In genomic region chr6:87772597-87773530, GRCh38 we compare ENCODE assay signal across 1 cellular context.
TF ChIP-seq lines count a peak whose summit lies in the region.

No MANE protein-coding gene starts in this region.

TF ChIP-seq in HepG2, 621 proteins besides CTCF, POLR2A, EP300 and RAD21 (continued from another document and continues in another):
- TF ChIP-seq SKIL (CRISPR knock-in tag; IDR thresholded peaks at IDR 0.05; ENCODE audit: borderline replicate concordance) (peak; percentile 39; the same call in 1 of the 2 replicates), HOXA7 (CRISPR knock-in tag; IDR thresholded peaks at IDR 0.05) (no peak), KAT7 (CRISPR knock-in tag; IDR thresholded peaks at IDR 0.05; ENCODE audit: borderline replicate concordance) (0 out of 2 replicates have a peak, but pooled peaks have one; percentile 35), ZNF547 (CRISPR knock-in tag; IDR thresholded peaks at IDR 0.05) (no peak), NKX3-1 (CRISPR knock-in tag; IDR thresholded peaks at IDR 0.05) (peak; percentile 28; the same call in 1 of the 2 replicates), MEF2D (CRISPR knock-in tag; IDR thresholded peaks at IDR 0.05) (0 out of 2 replicates have a peak, but pooled peaks have one; percentile 75), ZNF607 (CRISPR knock-in tag; IDR thresholded peaks at IDR 0.05; ENCODE audit: borderline replicate concordance) (no peak), ATF2 (CRISPR knock-in tag; IDR thresholded peaks at IDR 0.05) (peak; percentile 58; the same call in 1 of the 2 replicates), CHCHD3 (CRISPR knock-in tag; IDR thresholded peaks at IDR 0.05) (no peak), DMAP1 (CRISPR knock-in tag; IDR thresholded peaks at IDR 0.05) (peak; percentile 21; the same call in 1 of the 2 replicates), FOXA3 (CRISPR knock-in tag; IDR thresholded peaks at IDR 0.05) (peak; percentile 65; the same call in 1 of the 2 replicates), ZNF235 (CRISPR knock-in tag; IDR thresholded peaks at IDR 0.05; ENCODE audit: borderline replicate concordance) (no peak), CENPBD1 (CRISPR knock-in tag; IDR thresholded peaks at IDR 0.05; ENCODE audit: borderline replicate concordance, low read depth) (0 out of 2 replicates have a peak, but pooled peaks have one; percentile 27), ZFP36L2 (CRISPR knock-in tag; IDR thresholded peaks at IDR 0.05) (no peak), MYPOP (CRISPR knock-in tag; IDR thresholded peaks at IDR 0.05) (peak; percentile 47; the same call in 1 of the 2 replicates), TCF12 (IDR thresholded peaks at IDR 0.05) (no peak), TCF12 (CRISPR knock-in tag; IDR thresholded peaks at IDR 0.05) (no peak), ELF3 (CRISPR knock-in tag; IDR thresholded peaks at IDR 0.05) (peak; percentile 62; the same call in 1 of the 2 replicates), TBP (CRISPR knock-in tag; IDR thresholded peaks at IDR 0.05) (no peak), STAT6 (CRISPR knock-in tag; IDR thresholded peaks at IDR 0.05; ENCODE audit: borderline replicate concordance) (0 out of 2 replicates have a peak, but pooled peaks have one; percentile 40), TEAD3 (CRISPR knock-in tag; optimal IDR thresholded peaks at IDR 0.05; ENCODE audit: borderline replicate concordance) (peak; percentile 86), RNF219 (CRISPR knock-in tag; IDR thresholded peaks at IDR 0.05) (no peak), ZBTB3 (CRISPR knock-in tag; IDR thresholded peaks at IDR 0.05; ENCODE audit: borderline replicate concordance, low read depth) (no peak), HIC2 (CRISPR knock-in tag; IDR thresholded peaks at IDR 0.05; ENCODE audit: low read depth) (peak; percentile 73), ZNF704 (CRISPR knock-in tag; IDR thresholded peaks at IDR 0.05; ENCODE audit: borderline replicate concordance) (no peak), PITX1 (CRISPR knock-in tag; IDR thresholded peaks at IDR 0.05) (peak; percentile 93), MEIS1 (CRISPR knock-in tag; IDR thresholded peaks at IDR 0.05; ENCODE audit: borderline replicate concordance) (no peak), ZBED4 (CRISPR knock-in tag; IDR thresholded peaks at IDR 0.05; ENCODE audit: borderline replicate concordance) (peak; percentile 50; the same call in 1 of the 2 replicates), TCF7 (IDR thresholded peaks at IDR 0.05; ENCODE audit: low read depth) (peak; percentile 58), ZNF75D (CRISPR knock-in tag; IDR thresholded peaks at IDR 0.05; ENCODE audit: borderline replicate concordance) (no peak), PAWR (CRISPR knock-in tag; IDR thresholded peaks at IDR 0.05; ENCODE audit: borderline replicate concordance) (peak; percentile 83; the same call in 1 of the 2 replicates), SNAPC5 (CRISPR knock-in tag; IDR thresholded peaks at IDR 0.05; ENCODE audit: borderline replicate concordance) (0 out of 2 replicates have a peak, but pooled peaks have one; percentile 49), HBP1 (CRISPR knock-in tag; IDR thresholded peaks at IDR 0.05; ENCODE audit: low read depth) (0 out of 2 replicates have a peak, but pooled peaks have one; percentile 45)
